In the genomic region with DNA sequence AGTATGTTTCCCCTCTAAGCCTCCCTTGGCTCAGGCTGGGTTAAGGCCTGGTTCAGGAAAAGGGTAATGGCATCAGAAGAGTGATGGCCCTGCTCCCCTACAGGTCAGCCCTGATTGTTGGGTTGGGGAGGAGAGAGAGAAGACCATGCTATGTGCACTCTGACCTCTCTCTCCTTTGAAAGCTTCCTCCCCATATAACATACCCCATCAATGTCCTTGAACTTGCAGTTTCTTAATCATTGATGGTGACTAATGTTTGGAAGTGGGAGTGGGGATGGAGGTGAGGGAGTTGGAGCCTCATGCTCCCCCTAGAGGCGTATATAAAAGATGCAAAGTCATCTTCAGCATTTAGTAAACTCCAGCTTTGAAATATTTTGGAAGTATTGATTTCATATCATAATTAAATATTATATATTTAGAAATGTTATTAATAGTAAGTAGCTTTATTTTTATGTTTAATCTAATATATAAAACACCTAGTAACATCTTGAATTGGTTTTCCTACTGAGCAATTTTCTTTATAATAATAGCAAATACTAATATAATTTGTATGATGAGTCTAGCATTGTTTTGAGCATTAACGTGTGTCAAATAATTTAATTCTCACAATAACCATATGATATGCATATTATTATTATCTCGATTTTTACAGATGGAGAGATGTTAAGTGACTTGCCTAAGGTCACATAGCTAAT, we compare ENCODE assay signal across 8 cellular contexts. TPM values are rescaled to one million over a fixed set of nuclear protein-coding genes. Genes with fewer than 3 reads are reported as not detected.
A peak's percentile ranks its signal among the peaks of the same experiment; 100 is the strongest.
DNase-seq lines count a peak whose midpoint lies in the region; ATAC-seq and TF ChIP-seq lines count a peak whose summit lies in the region.

No MANE protein-coding gene starts in this region.

- peak; percentile 57 to 66 for ATAC-seq in activated T-cell treated with anti-CD3 and anti-CD28 coated beads, Interleukin-2, amount 50 U/mL, for 4 hours
- ATAC-seq in WTC11 = peak; percentile 62

- no peaks in the 10 kb centered on the region for H3K27me3 Mint-ChIP-seq in activated T-cell treated with anti-CD3 and anti-CD28 coated beads, Interleukin-2, amount 50 U/mL, for 4 hours (ENCODE audit: low read depth)
- peaks cover 8% of the 10 kb centered on the region for H3K27me3 Mint-ChIP-seq in WTC11 (ENCODE audit: low read depth)

- peaks cover 4% of the 10 kb centered on the region for H3K36me3 Mint-ChIP-seq in activated T-cell treated with anti-CD3 and anti-CD28 coated beads, Interleukin-2, amount 50 U/mL, for 4 hours (ENCODE audit: insufficient read depth)
- no peaks in the 10 kb centered on the region for H3K36me3 Mint-ChIP-seq in WTC11

- no peak for DNase-seq in activated T-cell treated with anti-CD3 and anti-CD28 coated beads, Interleukin-2, amount 50 U/mL, for 4 hours
- DNase-seq in activated T-cell treated with anti-CD3 and anti-CD28 coated beads, Interleukin-2, amount 50 U/mL, for 1 hour = no peak
- DNase-seq in HT-29 (ENCODE audit: low spot score) (peak; percentile 32), WTC11 (ENCODE audit: low spot score) (no peak), kidney tubule cell (ENCODE audit: low spot score) (peak; percentile 72), posterior vena cava (ENCODE audit: low spot score) (no peak), GM19238 (ENCODE audit: insufficient read length, low spot score) (no peak)
- no peak for DNase-seq in activated naive CD4-positive, alpha-beta T cell treated with anti-CD3 and anti-CD28 coated beads, Interleukin-2, amount 50 U/mL, for 16 hours

- intact Hi-C loops in posterior vena cava (cut with DNase I) = no loop called here

- CTCF ChIA-PET in WTC11 (lab: Charles Lee) = interaction anchor here (0.5 to 1.4 kb wide), 18 partner anchors 9 to 503 kb away, joined by 3 to 13 read pairs (median 3); a partner anchor contains a TSS

- POLR2A ChIA-PET in WTC11 (lab: Charles Lee) = no interaction called here

- H3K4me1 Mint-ChIP-seq in activated T-cell treated with anti-CD3 and anti-CD28 coated beads, Interleukin-2, amount 50 U/mL, for 4 hours (ENCODE audit: low read depth) = peaks cover 42% of the 10 kb centered on the region
- H3K4me1 Mint-ChIP-seq in WTC11 = no peaks in the 10 kb centered on the region

- TF ChIP-seq CTCF in WTC11 (IDR thresholded peaks at IDR 0.05) = peak; percentile 54

- no peak overlapping the region for H3K4me3 Mint-ChIP-seq in activated T-cell treated with anti-CD3 and anti-CD28 coated beads, Interleukin-2, amount 50 U/mL, for 4 hours
- no peak overlapping the region for H3K4me3 Mint-ChIP-seq in WTC11

- H3K9me3 Mint-ChIP-seq in activated T-cell treated with anti-CD3 and anti-CD28 coated beads, Interleukin-2, amount 50 U/mL, for 4 hours = no peaks in the 10 kb centered on the region
- no peaks in the 10 kb centered on the region for H3K9me3 Mint-ChIP-seq in WTC11

- H3K27ac Mint-ChIP-seq in WTC11 = no peak overlapping the region

TF ChIP-seq in WTC11, 78 proteins besides CTCF, POLR2A, EP300 and RAD21:
- no peak for TF ChIP-seq HMGA2 (CRISPR knock-in tag; IDR thresholded peaks at IDR 0.05)
- TF ChIP-seq, protein P1, sequence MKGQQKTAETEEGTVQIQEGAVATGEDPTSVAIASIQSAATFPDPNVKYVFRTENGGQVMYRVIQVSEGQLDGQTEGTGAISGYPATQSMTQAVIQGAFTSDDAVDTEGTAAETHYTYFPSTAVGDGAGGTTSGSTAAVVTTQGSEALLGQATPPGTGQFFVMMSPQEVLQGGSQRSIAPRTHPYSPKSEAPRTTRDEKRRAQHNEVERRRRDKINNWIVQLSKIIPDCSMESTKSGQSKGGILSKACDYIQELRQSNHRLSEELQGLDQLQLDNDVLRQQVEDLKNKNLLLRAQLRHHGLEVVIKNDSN (CRISPR knock-in tag; IDR thresholded peaks at IDR 0.05) = no peak

RNA-seq across cellular contexts. Expression of a gene that starts 8.8 kb away (rescaled TPM):
- total RNA-seq in activated T-cell treated with anti-CD3 and anti-CD28 coated beads, Interleukin-2, amount 50 U/mL, for 4 hours = 1 to 10 TPM in 2 of 3 donors, under 1 TPM in 1; 0.94 to 1.8 (median 1.2) TPM
- total RNA-seq in HT-29 (2014; rRNA removed; shearing (Covaris generic)) = 0.08 and 0.13 TPM in 2 replicates
- 0.05 to 0.11 TPM (median 0.07 TPM) in 3 replicates for total RNA-seq in WTC11 (2021)
- 1 to 10 TPM; 6.9 to 7.5 TPM for total RNA-seq in posterior vena cava

RNA-seq across cellular contexts. Expression of a gene that starts 28.1 kb away (rescaled TPM):
- not detected for total RNA-seq in activated T-cell treated with anti-CD3 and anti-CD28 coated beads, Interleukin-2, amount 50 U/mL, for 4 hours
- not detected in 2 replicates for total RNA-seq in HT-29 (2014; rRNA removed; shearing (Covaris generic))
- total RNA-seq in WTC11 (2021) (0.13 to 0.14 TPM in 2 of 3 replicates, not detected in the other), posterior vena cava (not detected)

Comparison
In these comparisons a context has a peak if more than half of its experiments do, and no peak if none do; other contexts are left out.
1. DNase-seq: peak in HT-29 (single experiment) and kidney tubule cell (single experiment); none in activated T-cell treated with anti-CD3 and anti-CD28 coated beads, Interleukin-2, amount 50 U/mL, for 4 hours (single experiment), activated T-cell treated with anti-CD3 and anti-CD28 coated beads, Interleukin-2, amount 50 U/mL, for 1 hour (single experiment), WTC11 (single experiment), posterior vena cava (single experiment), activated naive CD4-positive, alpha-beta T cell treated with anti-CD3 and anti-CD28 coated beads, Interleukin-2, amount 50 U/mL, for 16 hours (single experiment) and GM19238 (single experiment).